In genomic region chr18:63206433-63207153, GRCh38 we compare ENCODE assay signal across 9 cellular contexts.
DNase-seq lines count a peak whose midpoint lies in the region; ATAC-seq lines count a peak whose summit lies in the region.
"Had no signal": no experiment of that assay in that cellular context is flagged by ENCODE, and none has a peak within 500 bp of the region (broad histone marks: within the 10 kb centered on the region; RNA-seq: fewer than 3 reads in every experiment).

No MANE protein-coding gene starts in this region.

- ATAC-seq in HG02642 (IDR thresholded peaks at IDR 0.05; ENCODE audit: poor library complexity, unreplicated experiment): peak; percentile 9
- peak; percentile 13 to 18 for ATAC-seq in naive thymus-derived CD8-positive, alpha-beta T cell
- ATAC-seq: SK-N-SH treated with all-trans-retinoic acid at 6 μM for 48 hours had no signal

- no peaks in the 10 kb centered on the region for H3K9me3 Mint-ChIP-seq in activated CD4-positive, alpha-beta memory T cell treated with anti-CD3 and anti-CD28 coated beads for 36 hours
- H3K9me3 Mint-ChIP-seq in naive thymus-derived CD8-positive, alpha-beta T cell: no peaks in the 10 kb centered on the region

- H3K36me3 Mint-ChIP-seq in activated CD4-positive, alpha-beta memory T cell treated with anti-CD3 and anti-CD28 coated beads for 36 hours: peaks cover 30% of the 10 kb centered on the region
- H3K36me3 Mint-ChIP-seq in naive thymus-derived CD8-positive, alpha-beta T cell: peaks cover 0 to 4% (median 4%) of the 10 kb centered on the region in 3 donors

- peaks cover 92% of the 10 kb centered on the region for H3K4me1 Mint-ChIP-seq in activated CD4-positive, alpha-beta memory T cell treated with anti-CD3 and anti-CD28 coated beads for 36 hours (ENCODE audit: low read depth)
- peaks cover 62 to 92% (median 91%) of the 10 kb centered on the region in 4 donors for H3K4me1 Mint-ChIP-seq in naive thymus-derived CD8-positive, alpha-beta T cell

- CTCF ChIA-PET in activated CD4-positive, alpha-beta memory T cell treated with anti-CD3 and anti-CD28 coated beads for 36 hours (lab: Charles Lee): interaction anchor here (2.1 kb wide), 1 partner anchor 111 kb away, joined by 6 read pairs; no protein-coding TSS in a partner anchor

- H3K27me3 Mint-ChIP-seq in activated CD4-positive, alpha-beta memory T cell treated with anti-CD3 and anti-CD28 coated beads for 36 hours: no peaks in the 10 kb centered on the region
- H3K27me3 Mint-ChIP-seq in naive thymus-derived CD8-positive, alpha-beta T cell: no peaks in the 10 kb centered on the region

- peak overlapping the region; percentile 63 for H3K4me3 Mint-ChIP-seq in activated CD4-positive, alpha-beta memory T cell treated with anti-CD3 and anti-CD28 coated beads for 36 hours
- H3K4me3 Mint-ChIP-seq in naive thymus-derived CD8-positive, alpha-beta T cell: peak overlapping the region; percentile 71 to 92 (median 78)

- POLR2A ChIA-PET in activated CD4-positive, alpha-beta memory T cell treated with anti-CD3 and anti-CD28 coated beads for 36 hours (lab: Charles Lee): interaction anchor here (1.2 to 2.2 kb wide), 6 partner anchors 43 to 112 kb away, joined by 3 to 8 read pairs (median 5); no protein-coding TSS in a partner anchor
- POLR2A ChIA-PET in naive thymus-derived CD8-positive, alpha-beta T cell (lab: Charles Lee): interaction anchor here (1.0 to 3.7 kb wide), 5 partner anchors 10 to 158 kb away, joined by 3 to 16 read pairs (median 12); no protein-coding TSS in a partner anchor

- intact Hi-C loops in activated CD4-positive, alpha-beta memory T cell treated with anti-CD3 and anti-CD28 coated beads for 36 hours (cut with micrococcal nuclease): no loop called here

- DNase-seq in DMS79 treated with DMSO at 0.1 percent for 48 hours (lab: John Stamatoyannopoulos, UW) (peak; percentile 98), DMS79 (lab: John Stamatoyannopoulos, UW) (no peak), NCI-H2227 treated with DMSO at 0.1 percent for 48 hours (lab: John Stamatoyannopoulos, UW) (no peak), NCI-H226 (no peak)
- DNase-seq in activated CD4-positive, alpha-beta memory T cell treated with anti-CD3 and anti-CD28 coated beads for 36 hours: no peak
- no peak for DNase-seq in naive thymus-derived CD8-positive, alpha-beta T cell
- no peak for DNase-seq in stimulated activated naive CD4-positive, alpha-beta T cell (lab: John Stamatoyannopoulos, UW)

- peak overlapping the region; percentile 95 for H3K27ac Mint-ChIP-seq in activated CD4-positive, alpha-beta memory T cell treated with anti-CD3 and anti-CD28 coated beads for 36 hours
- peak overlapping the region; percentile 81 to 98 (median 92) for H3K27ac Mint-ChIP-seq in naive thymus-derived CD8-positive, alpha-beta T cell
